8 cellular contexts compared by ENCODE assay signal in the genomic region with DNA sequence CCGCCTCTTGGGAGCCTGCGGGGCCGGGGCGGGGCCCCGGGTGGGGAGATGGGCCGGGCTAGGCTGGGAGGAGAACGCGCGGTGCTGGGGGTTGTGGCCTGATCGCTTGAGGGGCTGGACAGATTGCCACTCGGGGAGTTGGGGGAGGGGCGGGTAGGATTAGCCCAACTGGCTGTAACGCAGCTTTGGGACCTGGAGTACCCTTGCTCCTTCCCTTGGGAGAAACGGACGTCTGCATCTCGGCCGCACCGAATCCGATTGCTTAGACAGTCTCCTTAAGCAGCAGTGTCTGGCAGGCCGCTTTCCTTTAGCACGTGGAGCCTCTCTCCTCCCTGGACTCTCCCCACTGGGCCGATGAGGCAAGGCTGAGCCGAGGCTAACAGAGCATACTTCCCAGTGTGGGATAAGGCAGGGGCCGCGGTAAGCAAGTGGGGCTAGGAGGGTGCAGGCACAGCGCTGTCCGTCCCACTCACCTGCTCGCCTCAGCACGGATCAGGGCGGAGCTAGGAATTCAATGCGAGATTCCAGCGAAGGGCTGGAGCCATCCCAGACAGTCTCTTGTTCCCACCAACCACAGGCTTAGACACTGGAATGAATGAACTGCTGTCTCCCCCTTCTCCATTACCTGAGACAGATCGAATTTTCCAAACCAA. TPM values are rescaled to one million over a fixed set of nuclear protein-coding genes. Genes with fewer than 3 reads are reported as not detected.
DNase-seq lines count a peak whose midpoint lies in the region; ATAC-seq, FAIRE-seq and TF ChIP-seq lines count a peak whose summit lies in the region.

No MANE protein-coding gene starts in this region.

- H3K27me3 ChIP-seq in endothelial cell of umbilical vein (ENCODE audit: control insufficient read depth in 2 of 2, insufficient read depth in 2 of 2, low read length in 2 of 2), result no peaks in the 10 kb centered on the region

- H2AFZ ChIP-seq in endothelial cell of umbilical vein (ENCODE audit: low read depth, low read length), result peak overlapping the region; percentile 88

- no peaks in the 10 kb centered on the region for H3K9me1 ChIP-seq in endothelial cell of umbilical vein (replicated peaks; ENCODE audit: control insufficient read depth, extremely low read depth, insufficient read depth, low read length)

- dilution Hi-C loops in endothelial cell of umbilical vein (cut with MboI; ENCODE audit: extremely low pct_ligation_motif_present, low sequenced_read_pairs), result no loop called here

- no peaks in the 10 kb centered on the region for H3K36me3 ChIP-seq in endothelial cell of umbilical vein (ENCODE audit: control insufficient read depth in 2 of 2, extremely low read depth in 1 of 2, insufficient read depth in 2 of 2, low read length in 2 of 2)

- H3K9ac ChIP-seq in endothelial cell of umbilical vein (replicated peaks; ENCODE audit: extremely low read depth, insufficient read depth, low read length), result no peak overlapping the region

- no peak overlapping the region for H3K27ac ChIP-seq in endothelial cell of umbilical vein (ENCODE audit: insufficient read depth, low read depth, low read length)

- FAIRE-seq in RCC 7860 (lab: Jason Lieb, UNC), result no peak
- peak; percentile 54 for FAIRE-seq in endothelial cell of umbilical vein (lab: Jason Lieb, UNC)

- POLR2A ChIA-PET in endothelial cell of umbilical vein (lab: Charles Lee), result interaction anchor here (0.6 to 1.1 kb wide), 2 partner anchors 25 to 40 kb away, joined by 3 read pairs; no protein-coding TSS in a partner anchor

- H3K79me2 ChIP-seq in endothelial cell of umbilical vein (ENCODE audit: control insufficient read depth, insufficient read depth, low read length), result peaks cover 45% of the 10 kb centered on the region

- CTCF ChIA-PET in endothelial cell of umbilical vein (lab: Charles Lee), result interaction anchor here (1.2 to 3.3 kb wide), 4 partner anchors 8 to 39 kb away, joined by 3 to 26 read pairs (median 13); a partner anchor contains a TSS

- TSS peak; percentile 69 for BruUV-seq in endothelial cell of umbilical vein (replicated peaks; lab: Mats Ljungman, UMichigan)

- peak overlapping the region in 1 of 3 experiments; percentile 85 for H3K4me3 ChIP-seq in endothelial cell of umbilical vein (replicated peaks in 1 of 3; ENCODE audit: insufficient read depth in 1 of 3, low read depth in 1 of 3, low read length in 3 of 3)

- TF ChIP-seq POLR2A in endothelial cell of umbilical vein (IDR thresholded peaks at IDR 0.05; ENCODE audit: low read depth, low read length), result no peak

- H3K4me2 ChIP-seq in endothelial cell of umbilical vein (ENCODE audit: insufficient read depth, low read length), result peak overlapping the region; percentile 66

- intact Hi-C loops in endothelial cell of umbilical vein (cut with micrococcal nuclease), result loop anchor here (1.0 kb wide), 2 partner anchors 11 to 40 kb away; a partner anchor contains a TSS

- peak; percentile 3 for ATAC-seq in HG03439 (IDR thresholded peaks at IDR 0.05; ENCODE audit: unreplicated experiment)
- ATAC-seq in HG02870 (IDR thresholded peaks at IDR 0.05; ENCODE audit: unreplicated experiment), result no peak

- H3K9me3 ChIP-seq in endothelial cell of umbilical vein (replicated peaks; ENCODE audit: control insufficient read depth, insufficient read depth, low read length), result no peaks in the 10 kb centered on the region

- no peaks in the 10 kb centered on the region for H4K20me1 ChIP-seq in endothelial cell of umbilical vein (replicated peaks; ENCODE audit: control insufficient read depth, extremely low read depth, insufficient read depth, low read length)

- TF ChIP-seq CTCF in endothelial cell of umbilical vein (IDR thresholded peaks at IDR 0.05; ENCODE audit: extremely low read depth in 1 of 2, insufficient read depth in 1 of 2, low read depth in 1 of 2, low read length in 2 of 2), result no peak

- peak; percentile 71 for DNase-seq in DMS79 treated with DMSO at 0.1 percent for 48 hours (lab: John Stamatoyannopoulos, UW)
- no peak for DNase-seq in DMS79 (lab: John Stamatoyannopoulos, UW)
- DNase-seq in RCC 7860 (ENCODE audit: low spot score), result peak; percentile 11
- no peak for DNase-seq in endothelial cell of umbilical vein (ENCODE audit: low read depth, low spot score)
- peak; percentile 63 for DNase-seq in myocyte (ENCODE audit: low read depth)
- no peak for DNase-seq in NK-92 (lab: John Stamatoyannopoulos, UW; ENCODE audit: unreplicated experiment)

- H3K4me1 ChIP-seq in endothelial cell of umbilical vein (ENCODE audit: control insufficient read depth, extremely low read depth, insufficient read depth, low read length), result peaks cover 20% of the 10 kb centered on the region

TF ChIP-seq in endothelial cell of umbilical vein, 7 proteins besides CTCF, POLR2A, EP300 and RAD21:
- TF ChIP-seq GATA2 (IDR thresholded peaks at IDR 0.05; ENCODE audit: insufficient read depth, insufficient read length, low read depth, low read length) (no peak), POLR2AphosphoS5 (IDR thresholded peaks at IDR 0.05; ENCODE audit: insufficient read depth, low read depth, low read length) (no peak), JUN (IDR thresholded peaks at IDR 0.05; ENCODE audit: borderline replicate concordance, insufficient read depth, insufficient read length, low read depth) (no peak), MYC (IDR thresholded peaks at IDR 0.05; ENCODE audit: low read depth, low read length) (no peak), EZH2 (IDR thresholded peaks at IDR 0.05; ENCODE audit: borderline replicate concordance, low read depth, low read length, severe bottlenecking) (no peak)
- TF ChIP-seq, protein P1, sequence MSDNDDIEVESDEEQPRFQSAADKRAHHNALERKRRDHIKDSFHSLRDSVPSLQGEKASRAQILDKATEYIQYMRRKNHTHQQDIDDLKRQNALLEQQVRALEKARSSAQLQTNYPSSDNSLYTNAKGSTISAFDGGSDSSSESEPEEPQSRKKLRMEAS (IDR thresholded peaks at IDR 0.05; ENCODE audit: insufficient read depth, insufficient read length), result peak; percentile 58

RNA-seq across cellular contexts. Expression of a gene that starts 0.5 kb away (rescaled TPM):
- total RNA-seq in endothelial cell of umbilical vein (324 and 329 TPM in 2 replicates), myocyte (107 and 165 TPM in 2 replicates)
- polyA plus RNA-seq in endothelial cell of umbilical vein, result 174 and 176 TPM in 2 replicates
- polyA plus RNA-seq in endothelial cell of umbilical vein (2011; cell fraction: cytosol; rRNA removed), result 178 and 181 TPM in 2 replicates
- 233 and 236 TPM in 2 replicates for polyA plus RNA-seq in endothelial cell of umbilical vein (2011; cell fraction: nucleus; rRNA removed)
- 192 and 195 TPM in 2 replicates for polyA plus RNA-seq in endothelial cell of umbilical vein (2012)
- polyA minus RNA-seq in endothelial cell of umbilical vein, result 400 and 417 TPM in 2 replicates
- polyA minus RNA-seq in endothelial cell of umbilical vein (2011; cell fraction: cytosol; rRNA and poly(A)+ RNA removed), result 189 TPM
- 122 and 125 TPM in 2 replicates for polyA minus RNA-seq in endothelial cell of umbilical vein (2011; cell fraction: nucleus; rRNA and poly(A)+ RNA removed)
- 124 TPM for polyA plus RNA-seq in myocyte (2012)

RNA-seq across cellular contexts. Expression of a gene that starts 11.1 kb away (rescaled TPM):
- total RNA-seq in endothelial cell of umbilical vein (0.60 and 1.0 TPM in 2 replicates), myocyte (0.57 and 1.8 TPM in 2 replicates)
- 0.19 TPM in 1 of 2 replicates, not detected in the other for polyA plus RNA-seq in endothelial cell of umbilical vein
- polyA plus RNA-seq in endothelial cell of umbilical vein (2011; cell fraction: cytosol; rRNA removed), result 0.06 and 0.17 TPM in 2 replicates
- 1.1 and 1.2 TPM in 2 replicates for polyA plus RNA-seq in endothelial cell of umbilical vein (2011; cell fraction: nucleus; rRNA removed)
- 0.74 and 0.75 TPM in 2 replicates for polyA plus RNA-seq in endothelial cell of umbilical vein (2012)
- 0.17 and 0.34 TPM in 2 replicates for polyA minus RNA-seq in endothelial cell of umbilical vein
- not detected for polyA minus RNA-seq in endothelial cell of umbilical vein (2011; cell fraction: cytosol; rRNA and poly(A)+ RNA removed)
- 0.58 and 0.72 TPM in 2 replicates for polyA minus RNA-seq in endothelial cell of umbilical vein (2011; cell fraction: nucleus; rRNA and poly(A)+ RNA removed)
- polyA plus RNA-seq in myocyte (2012), result 1.8 TPM

RNA-seq across cellular contexts. Expression of a gene that starts 47.3 kb away (rescaled TPM):
- total RNA-seq in endothelial cell of umbilical vein, result 84.9 and 88.3 TPM in 2 replicates
- 48.6 and 49.4 TPM in 2 replicates for polyA plus RNA-seq in endothelial cell of umbilical vein
- polyA plus RNA-seq in endothelial cell of umbilical vein (2011; cell fraction: cytosol; rRNA removed), result 36.9 and 45.8 TPM in 2 replicates
- 33.7 and 34.5 TPM in 2 replicates for polyA plus RNA-seq in endothelial cell of umbilical vein (2011; cell fraction: nucleus; rRNA removed)
- 56.7 and 63.5 TPM in 2 replicates for polyA plus RNA-seq in endothelial cell of umbilical vein (2012)
- 137 and 194 TPM in 2 replicates for polyA minus RNA-seq in endothelial cell of umbilical vein
- 37.2 TPM for polyA minus RNA-seq in endothelial cell of umbilical vein (2011; cell fraction: cytosol; rRNA and poly(A)+ RNA removed)
- polyA minus RNA-seq in endothelial cell of umbilical vein (2011; cell fraction: nucleus; rRNA and poly(A)+ RNA removed), result 25.3 and 45.3 TPM in 2 replicates
- total RNA-seq in myocyte, result 64.0 and 66.1 TPM in 2 replicates
- 75.3 TPM for polyA plus RNA-seq in myocyte (2012)

RNA-seq across cellular contexts. Expression of a gene that starts 54.1 kb away (rescaled TPM):
- 11.0 and 12.6 TPM in 2 replicates for total RNA-seq in endothelial cell of umbilical vein
- polyA plus RNA-seq in endothelial cell of umbilical vein, result 2.9 and 3.1 TPM in 2 replicates
- polyA plus RNA-seq in endothelial cell of umbilical vein (2011; cell fraction: cytosol; rRNA removed), result 3.0 and 3.4 TPM in 2 replicates
- polyA plus RNA-seq in endothelial cell of umbilical vein (2011; cell fraction: nucleus; rRNA removed), result 2.6 and 3.9 TPM in 2 replicates
- 1.4 and 1.9 TPM in 2 replicates for polyA plus RNA-seq in endothelial cell of umbilical vein (2012)
- 25.0 and 33.0 TPM in 2 replicates for polyA minus RNA-seq in endothelial cell of umbilical vein
- polyA minus RNA-seq in endothelial cell of umbilical vein (2011; cell fraction: cytosol; rRNA and poly(A)+ RNA removed), result 30.5 TPM
- polyA minus RNA-seq in endothelial cell of umbilical vein (2011; cell fraction: nucleus; rRNA and poly(A)+ RNA removed), result 5.4 and 8.3 TPM in 2 replicates
- total RNA-seq in myocyte, result 10.9 and 13.7 TPM in 2 replicates
- polyA plus RNA-seq in myocyte (2012), result 3.1 TPM

Comparison
In these comparisons a context has a peak if more than half of its experiments do, and no peak if none do; other contexts are left out.
1. DNase-seq: peak in DMS79 treated with DMSO at 0.1 percent for 48 hours (single experiment), RCC 7860 (single experiment) and myocyte (single experiment); none in DMS79 (single experiment), endothelial cell of umbilical vein (single experiment) and NK-92 (single experiment).